ENCODE assay signal across 14 cellular contexts in genomic region chr12:7155471-7156034, GRCh38. TPM values are rescaled to one million over a fixed set of nuclear protein-coding genes. Genes with fewer than 3 reads are reported as not detected.
DNase-seq lines count a peak whose midpoint lies in the region; ATAC-seq and TF ChIP-seq lines count a peak whose summit lies in the region.
"Had no signal": no experiment of that assay in that cellular context is flagged by ENCODE, and none has a peak within 500 bp of the region (broad histone marks: within the 10 kb centered on the region; RNA-seq: fewer than 3 reads in every experiment).

No MANE protein-coding gene starts in this region.

- POLR2A ChIA-PET in HEK293 (lab: Yijun Ruan, JAX): no interaction called here

- peak; percentile 79 for ATAC-seq in esophagus mucosa
- ATAC-seq: CD8-positive, alpha-beta T cell had no signal

- H3K36me3 ChIP-seq in HEK293 (ENCODE audit: control insufficient read depth in 2 of 2, insufficient read depth in 1 of 2, low read length in 2 of 2): peaks cover 3 to 57% of the 10 kb centered on the region in 2 experiments

- H3K4me3 ChIP-seq in HEK293 (ENCODE audit: low read depth, low read length) (no peak overlapping the region), skin epidermis (peak overlapping the region in 1 of 7 experiments; percentile 15)

- H3K9me3 ChIP-seq in HEK293 (ENCODE audit: control insufficient read depth, insufficient read depth, low read depth, low read length): no peaks in the 10 kb centered on the region

- H3K4me1 ChIP-seq in HEK293 (ENCODE audit: control insufficient read depth, insufficient read depth, low read length): no peaks in the 10 kb centered on the region; the same call in 1 of the 2 replicates

- TF ChIP-seq CTCF in HEK293 (tag by site-specific recombination; IDR thresholded peaks at IDR 0.05): no peak

- H3K27ac ChIP-seq in HEK293 (ENCODE audit: extremely low read depth, low read depth, low read length) (no peak overlapping the region), skin epidermis (peak overlapping the region in 14 of 21 experiments; percentile 3 to 78 (median 55))

- CTCF ChIA-PET in HEK293 (lab: Yijun Ruan, JAX): interaction anchor here (1.4 to 4.0 kb wide), 4 partner anchors 10 to 33 kb away, joined by 3 to 35 read pairs (median 5); no protein-coding TSS in a partner anchor

- peak; percentile 92 for DNase-seq in NCI-H510A treated with DMSO at 0.1 percent for 48 hours (lab: John Stamatoyannopoulos, UW)
- DNase-seq in dedifferentiated amniotic fluid mesenchymal stem cell (ENCODE audit: extremely low spot score): no peak
- no peak for DNase-seq in activated CD8-positive, alpha-beta memory T cell treated with anti-CD3 and anti-CD28 coated beads, Interleukin-2, amount 50 U/mL, for 48 hours
- DNase-seq in activated effector memory CD4-positive, alpha-beta T cell treated with anti-CD3 and anti-CD28 coated beads, Interleukin-2, amount 50 U/mL, for 16 hours: no peak
- DNase-seq: activated T-cell treated with anti-CD3 and anti-CD28 coated beads, Interleukin-2, amount 50 U/mL, for 48 hours; CD8-positive, alpha-beta T cell; hippocampal formation; NCI-H2171 treated with DMSO at 0.1 percent for 48 hours; stimulated activated CD4-positive, alpha-beta T cell treated with anti-CD3 and anti-CD28 coated beads, Interleukin-4, amount 100 ng/mL, for 1 hour; stimulated activated naive CD4-positive, alpha-beta T cell treated with Interleukin-2 at 50 U/mL for 16 hours had no signal

TF ChIP-seq in HEK293, 187 proteins besides CTCF, POLR2A, EP300 and RAD21:
- TF ChIP-seq EGR2 (tag by site-specific recombination; IDR thresholded peaks at IDR 0.05; ENCODE audit: low read depth) (peak; percentile 13; the same call in 1 of the 2 replicates), OVOL3 (tag by site-specific recombination; IDR thresholded peaks at IDR 0.05) (no peak), SETDB1 (IDR thresholded peaks at IDR 0.05; ENCODE audit: insufficient read length, low read length) (no peak), ZFHX2 (tag by site-specific recombination; conservative IDR thresholded peaks at IDR 0.05) (0 out of 2 replicates have a peak, but pooled peaks have one; percentile 20), SALL2 (tag by site-specific recombination; IDR thresholded peaks at IDR 0.05; ENCODE audit: borderline replicate concordance) (no peak)

RNA-seq across cellular contexts. Expression of gene CLSTN3, which starts 25.4 kb away (rescaled TPM):
- 12.8 TPM for total RNA-seq in esophagus mucosa

RNA-seq across cellular contexts. Expression of gene RBP5, which starts 26.9 kb away (rescaled TPM):
- 0.76 TPM for total RNA-seq in esophagus mucosa
- total RNA-seq: CD8-positive, alpha-beta T cell; H4 had no signal

RNA-seq across cellular contexts. Expression of gene PEX5, which starts 33.9 kb away (rescaled TPM):
- total RNA-seq in esophagus mucosa: 21.6 TPM

RNA-seq across cellular contexts. Expression of gene C1RL, which starts 46.5 kb away (rescaled TPM):
- total RNA-seq in esophagus mucosa: 22.7 TPM
